Comparison of ENCODE assay signal across 22 cellular contexts in genomic region chr7:138212314-138212713, GRCh38.
DNase-seq lines count a peak whose midpoint lies in the region; ATAC-seq, FAIRE-seq and TF ChIP-seq lines count a peak whose summit lies in the region.
"Had no signal": no experiment of that assay in that cellular context is flagged by ENCODE, and none has a peak within 500 bp of the region (broad histone marks: within the 10 kb centered on the region; RNA-seq: fewer than 3 reads in every experiment).

No MANE protein-coding gene starts in this region.

- peak overlapping the region; percentile 55 for H3K4me2 ChIP-seq in hepatocyte
- H3K4me2 ChIP-seq: SK-N-SH had no signal

- H3K9me3 ChIP-seq in hepatocyte (ENCODE audit: low read depth) (no peaks in the 10 kb centered on the region), small intestine (ENCODE audit: control insufficient read depth, low read depth) (no peaks in the 10 kb centered on the region)

- H3K36me3 ChIP-seq in hepatocyte (replicated peaks; ENCODE audit: insufficient read depth, low read depth) (no peaks in the 10 kb centered on the region), small intestine (ENCODE audit: control insufficient read depth in 2 of 2, insufficient read depth in 2 of 2, low read length in 2 of 2) (no peaks in the 10 kb centered on the region)

- H3K4me3 ChIP-seq in LNCaP clone FGC (ENCODE audit: low read depth, low read length), result no peak overlapping the region
- no peak overlapping the region for H3K4me3 ChIP-seq in hepatocyte
- H3K4me3 ChIP-seq in small intestine (ENCODE audit: low read depth in 1 of 2, low read length in 2 of 2), result no peak overlapping the region
- H3K4me3 ChIP-seq: GM23248 had no signal

- H3K9me2 ChIP-seq in hepatocyte (replicated peaks; ENCODE audit: insufficient read depth), result no peaks in the 10 kb centered on the region
- H3K9me2 ChIP-seq: SK-N-SH had no signal

- DNase-seq in D721Med (ENCODE audit: insufficient read length, low spot score) (no peak), LNCaP clone FGC (ENCODE audit: low read depth) (peak; percentile 22), hepatocyte (ENCODE audit: low spot score) (peak; percentile 18), small intestine (peak; percentile 41), SW 1271 (lab: John Stamatoyannopoulos, UW) (no peak), SKM-1 (lab: John Stamatoyannopoulos, UW; ENCODE audit: unreplicated experiment) (no peak)
- DNase-seq: AML-193; C1 segment of cervical spinal cord; Calu3; CD8-positive, alpha-beta T cell; GM23248; Karpas-422; NCI-H1694; NCI-H2081 treated with DMSO at 0.1 percent for 48 hours; NCI-H2227 treated with DMSO at 0.1 percent for 48 hours; NCI-H510A treated with DMSO at 0.1 percent for 48 hours; NCI-H748 treated with DMSO at 0.1 percent for 48 hours; SIG-M5; SK-N-SH; T-cell had no signal

- FAIRE-seq in D721Med (lab: Jason Lieb, UNC), result peak; percentile 6
- no peak for FAIRE-seq in small intestine (lab: Jason Lieb, UNC)

- H3K4me1 ChIP-seq in hepatocyte (ENCODE audit: insufficient read depth) (no peaks in the 10 kb centered on the region), small intestine (ENCODE audit: control insufficient read depth in 2 of 2, insufficient read depth in 1 of 2, low read depth in 1 of 2, low read length in 1 of 2) (no peaks in the 10 kb centered on the region)

- H3K79me2 ChIP-seq in hepatocyte, result no peaks in the 10 kb centered on the region

- 41% methylated on average over 2 of the region's 2 CpGs for WGBS in hepatocyte (ENCODE audit: low lambda C conversion rate, missing lambda C conversion rate)
- 7 to 49% (median 24%) methylated on average over 2 of the region's 2 CpGs for WGBS in small intestine, 3 donors

- no peak for ATAC-seq in GM18511 (IDR thresholded peaks at IDR 0.05; ENCODE audit: unreplicated experiment)
- ATAC-seq: CD8-positive, alpha-beta T cell; HCT116; T-cell had no signal

- no peaks in the 10 kb centered on the region for H4K20me1 ChIP-seq in hepatocyte (ENCODE audit: insufficient read depth, poor library complexity, severe bottlenecking)

- TF ChIP-seq CTCF in D721Med (IDR thresholded peaks at IDR 0.05; ENCODE audit: insufficient read depth, missing control alignments) (no peak), LNCaP clone FGC (IDR thresholded peaks at IDR 0.05; ENCODE audit: control insufficient read depth, extremely low read depth, insufficient read depth) (no peak), hepatocyte (IDR thresholded peaks at IDR 0.05; ENCODE audit: poor library complexity) (no peak)

- H3K27me3 ChIP-seq in hepatocyte, result no peaks in the 10 kb centered on the region
- H3K27me3 ChIP-seq in small intestine (ENCODE audit: control insufficient read depth in 2 of 2, insufficient read depth in 2 of 2, low read length in 2 of 2), result no peaks in the 10 kb centered on the region

- H2AFZ ChIP-seq in hepatocyte, result no peak overlapping the region
- H2AFZ ChIP-seq: GM23248 had no signal

- H3K27ac ChIP-seq in hepatocyte (peak overlapping the region; percentile 55), small intestine (ENCODE audit: low read depth in 1 of 2, low read length in 1 of 2) (no peak overlapping the region)
- H3K27ac ChIP-seq: GM23248 had no signal

Comparison
In these comparisons a context has a peak if more than half of its experiments do, and no peak if none do; other contexts are left out.
1. DNase-seq: peak in LNCaP clone FGC (single experiment), hepatocyte (single experiment) and small intestine (single experiment); none in D721Med (single experiment), SW 1271 (0 of 2) and SKM-1 (single experiment).